Comparison of ENCODE assay signal across 9 cellular contexts in genomic region chr19:41325640-41325946, GRCh38. TPM values are rescaled to one million over a fixed set of nuclear protein-coding genes. Genes with fewer than 3 reads are reported as not detected.
A peak's percentile ranks its signal among the peaks of the same experiment; 100 is the strongest.
DNase-seq lines count a peak whose midpoint lies in the region; ATAC-seq and TF ChIP-seq lines count a peak whose summit lies in the region.
"Had no signal": no experiment of that assay in that cellular context is flagged by ENCODE, and none has a peak within 500 bp of the region (broad histone marks: within the 10 kb centered on the region; RNA-seq: fewer than 3 reads in every experiment).

No MANE protein-coding gene starts in this region.

- H3K9me3 Mint-ChIP-seq in activated T-cell treated with anti-CD3 and anti-CD28 coated beads, Interleukin-2, amount 50 U/mL, for 24 hours: no peaks in the 10 kb centered on the region
- no peaks in the 10 kb centered on the region for H3K9me3 Mint-ChIP-seq in activated T-cell treated with anti-CD3 and anti-CD28 coated beads, Interleukin-2, amount 50 U/mL, for 4 hours
- H3K9me3 Mint-ChIP-seq in mesothelial cell of epicardium: no peaks in the 10 kb centered on the region

- peak overlapping the region; percentile 89 for H3K27ac Mint-ChIP-seq in activated T-cell treated with anti-CD3 and anti-CD28 coated beads, Interleukin-2, amount 50 U/mL, for 24 hours
- H3K27ac Mint-ChIP-seq in mesothelial cell of epicardium: peak overlapping the region; percentile 94

- intact Hi-C loops in thyroid gland (cut with DNase I): no loop called here

- peaks cover 74% of the 10 kb centered on the region for H3K4me1 Mint-ChIP-seq in activated T-cell treated with anti-CD3 and anti-CD28 coated beads, Interleukin-2, amount 50 U/mL, for 24 hours (ENCODE audit: low read depth)
- H3K4me1 Mint-ChIP-seq in activated T-cell treated with anti-CD3 and anti-CD28 coated beads, Interleukin-2, amount 50 U/mL, for 4 hours (ENCODE audit: low read depth): peaks cover 52% of the 10 kb centered on the region
- H3K4me1 Mint-ChIP-seq in mesothelial cell of epicardium: peaks cover 49% of the 10 kb centered on the region

- peak overlapping the region; percentile 29 for H3K4me3 ChIP-seq in choroid plexus epithelial cell (ENCODE audit: low read depth, low read length)
- H3K4me3 ChIP-seq in thyroid gland (replicated peaks in 1 of 3): peak overlapping the region in 1 of 3 donors; percentile 19

- no peaks in the 10 kb centered on the region for H3K27me3 Mint-ChIP-seq in activated T-cell treated with anti-CD3 and anti-CD28 coated beads, Interleukin-2, amount 50 U/mL, for 24 hours
- no peaks in the 10 kb centered on the region for H3K27me3 Mint-ChIP-seq in activated T-cell treated with anti-CD3 and anti-CD28 coated beads, Interleukin-2, amount 50 U/mL, for 4 hours (ENCODE audit: low read depth)
- peaks cover 6% of the 10 kb centered on the region for H3K27me3 Mint-ChIP-seq in mesothelial cell of epicardium (ENCODE audit: low read depth)

- H3K4me3 Mint-ChIP-seq in activated T-cell treated with anti-CD3 and anti-CD28 coated beads, Interleukin-2, amount 50 U/mL, for 24 hours: no peak overlapping the region
- no peak overlapping the region for H3K4me3 Mint-ChIP-seq in activated T-cell treated with anti-CD3 and anti-CD28 coated beads, Interleukin-2, amount 50 U/mL, for 4 hours
- peak overlapping the region; percentile 77 for H3K4me3 Mint-ChIP-seq in mesothelial cell of epicardium

- 17 to 21% methylated on average over 8 to 10 of the region's 10 CpGs for WGBS in thyroid gland, 2 donors

- no peaks in the 10 kb centered on the region for H3K27me3 ChIP-seq in thyroid gland

- peaks cover 75% of the 10 kb centered on the region for H3K36me3 Mint-ChIP-seq in activated T-cell treated with anti-CD3 and anti-CD28 coated beads, Interleukin-2, amount 50 U/mL, for 24 hours (ENCODE audit: low read depth)
- peaks cover 25% of the 10 kb centered on the region for H3K36me3 Mint-ChIP-seq in activated T-cell treated with anti-CD3 and anti-CD28 coated beads, Interleukin-2, amount 50 U/mL, for 4 hours (ENCODE audit: insufficient read depth)
- H3K36me3 Mint-ChIP-seq in mesothelial cell of epicardium: peaks cover 2% of the 10 kb centered on the region

- no peak for TF ChIP-seq POLR2A in thyroid gland (IDR thresholded peaks at IDR 0.05)

- peak overlapping the region; percentile 18 to 85 (median 76) for H3K27ac ChIP-seq in thyroid gland

- peaks cover 36 to 72% of the 10 kb centered on the region in 2 donors for H3K4me1 ChIP-seq in thyroid gland

- H3K36me3 ChIP-seq in thyroid gland: no peaks in the 10 kb centered on the region

- DNase-seq in activated T-cell treated with anti-CD3 and anti-CD28 coated beads, Interleukin-2, amount 50 U/mL, for 24 hours: no peak
- no peak for DNase-seq in activated T-cell treated with anti-CD3 and anti-CD28 coated beads, Interleukin-2, amount 50 U/mL, for 4 hours
- no peak for DNase-seq in choroid plexus epithelial cell (ENCODE audit: low read depth)
- DNase-seq in mesothelial cell of epicardium (ENCODE audit: low spot score in 2 of 2, unreplicated experiment in 2 of 2): no peak
- DNase-seq in thyroid gland: no peak
- no peak for DNase-seq in GM03348 (ENCODE audit: low spot score)
- DNase-seq in KBM-7: no peak
- DNase-seq: NCI-H510A had no signal

- H3K9me3 ChIP-seq in thyroid gland: no peaks in the 10 kb centered on the region

- in situ Hi-C loops in KBM-7 (cut with MboI; ENCODE audit: low pct_unique_long_range_greater_than_20kb, low sequenced_read_pairs): no loop called here

- ATAC-seq in activated T-cell treated with anti-CD3 and anti-CD28 coated beads, Interleukin-2, amount 50 U/mL, for 4 hours: no peak
- ATAC-seq in HG03108 (IDR thresholded peaks at IDR 0.05; ENCODE audit: unreplicated experiment): no peak

- no peak for TF ChIP-seq CTCF in choroid plexus epithelial cell (conservative IDR thresholded peaks at IDR 0.05; ENCODE audit: low read depth, low read length)
- no peak for TF ChIP-seq CTCF in mesothelial cell of epicardium (IDR thresholded peaks at IDR 0.05; ENCODE audit: unreplicated experiment)
- TF ChIP-seq CTCF in thyroid gland (IDR thresholded peaks at IDR 0.05): no peak

RNA-seq across cellular contexts. Expression of gene CCDC97, which starts 15.6 kb away (rescaled TPM):
- 10 to 100 TPM; 33.8 to 40.5 (median 35.1) TPM for total RNA-seq in activated T-cell treated with anti-CD3 and anti-CD28 coated beads, Interleukin-2, amount 50 U/mL, for 4 hours
- 40.5 to 41.9 TPM (median 40.6 TPM) in 3 replicates for total RNA-seq in mesothelial cell of epicardium
- 10 to 100 TPM; 10.6 to 22.0 (median 19.3) TPM for total RNA-seq in thyroid gland

RNA-seq across cellular contexts. Expression of gene TGFB1, which starts 28.1 kb away (rescaled TPM):
- 100 to 1,000 TPM; 134 to 168 (median 142) TPM for total RNA-seq in activated T-cell treated with anti-CD3 and anti-CD28 coated beads, Interleukin-2, amount 50 U/mL, for 4 hours
- total RNA-seq in mesothelial cell of epicardium: 24.9 to 26.5 TPM (median 25.2 TPM) in 3 replicates
- total RNA-seq in thyroid gland: 10 to 100 TPM in 3 of 4 donors, 1 to 10 TPM in 1; 9.6 to 13.7 (median 11.0) TPM

RNA-seq across cellular contexts. Expression of gene B9D2, which starts 38.4 kb away (rescaled TPM):
- total RNA-seq in activated T-cell treated with anti-CD3 and anti-CD28 coated beads, Interleukin-2, amount 50 U/mL, for 4 hours: 1 to 10 TPM; 5.4 to 5.7 (median 5.7) TPM
- total RNA-seq in mesothelial cell of epicardium (4.8 to 5.6 TPM (median 5.5 TPM) in 3 replicates), thyroid gland (10 to 100 TPM in 2 of 4 donors, 1 to 10 TPM in 2; 5.9 to 12.5 (median 9.9) TPM)

RNA-seq across cellular contexts. Expression of gene TMEM91, which starts 50.7 kb away (rescaled TPM):
- 1 to 10 TPM; 1.2 to 2.4 (median 1.5) TPM for total RNA-seq in activated T-cell treated with anti-CD3 and anti-CD28 coated beads, Interleukin-2, amount 50 U/mL, for 4 hours
- 16.2 to 19.7 TPM (median 18.3 TPM) in 3 replicates for total RNA-seq in mesothelial cell of epicardium
- total RNA-seq in thyroid gland: 10 to 100 TPM in 2 of 4 donors, 1 to 10 TPM in 2; 5.0 to 14.9 (median 9.0) TPM
